In genomic region chr17:41835800-41836549, GRCh38 we compare ENCODE assay signal across 8 cellular contexts. TPM values are rescaled to one million over a fixed set of nuclear protein-coding genes. Genes with fewer than 3 reads are reported as not detected.
DNase-seq lines count a peak whose midpoint lies in the region; ATAC-seq and TF ChIP-seq lines count a peak whose summit lies in the region.

Gene NT5C3B (minus strand): TSS chr17:41836232. CDS start chr17:41836193, 39 bp downstream.

- POLR2A ChIA-PET in A673 (lab: Charles Lee; ENCODE audit: low non-redundant PET): no interaction called here

- BruUV-seq in A673 (replicated peaks; lab: Mats Ljungman, UMichigan): no TSS peak

- H3K4me1 ChIP-seq in A673 (ENCODE audit: insufficient read depth, low read length, poor library complexity, severe bottlenecking): no peaks in the 10 kb centered on the region

- DNase-seq in A673 (ENCODE audit: low spot score): peak; percentile 55
- peak; percentile 63 for DNase-seq in LoVo (ENCODE audit: low spot score)
- peak; percentile 13 to 31 (median 18) for DNase-seq in activated CD4-positive, CD25-positive, alpha-beta regulatory T cell (lab: John Stamatoyannopoulos, UW)
- peak; percentile 43 for DNase-seq in cerebellar cortex (ENCODE audit: low spot score)
- peak; percentile 76 for DNase-seq in stimulated activated CD4-positive, alpha-beta T cell treated with anti-CD3 and anti-CD28 coated beads, Interleukin-15, amount 100 ng/mL, for 24 hours

- CTCF ChIA-PET in A673 (lab: Charles Lee): no interaction called here

- peak; percentile 64 for ATAC-seq in GM19023 (IDR thresholded peaks at IDR 0.05; ENCODE audit: unreplicated experiment)
- no peak for ATAC-seq in HG03469 (IDR thresholded peaks at IDR 0.05; ENCODE audit: unreplicated experiment)

- intact Hi-C loops in A673 (cut with micrococcal nuclease; ENCODE audit: unreplicated experiment): no loop called here

- no peak for TF ChIP-seq CTCF in A673 (conservative IDR thresholded peaks at IDR 0.05; ENCODE audit: low read depth, low read length)

- peaks cover 3% of the 10 kb centered on the region for H3K36me3 ChIP-seq in A673 (ENCODE audit: insufficient read depth, low read length, poor library complexity, severe bottlenecking)

- no peaks in the 10 kb centered on the region for H3K9me3 ChIP-seq in A673 (ENCODE audit: low read depth, low read length, poor library complexity, severe bottlenecking)

- no peaks in the 10 kb centered on the region for H3K27me3 ChIP-seq in A673 (replicated peaks; ENCODE audit: insufficient read depth, low read depth, low read length, poor library complexity)
- no peaks in the 10 kb centered on the region for H3K27me3 ChIP-seq in layer of hippocampus (ENCODE audit: control insufficient read depth, insufficient read depth, low read length)

- peak within 1 kb of the TSS; percentile 74 for H3K4me3 ChIP-seq in A673 (ENCODE audit: low read depth, low read length, poor library complexity, severe bottlenecking)

- H3K27ac ChIP-seq in A673 (ENCODE audit: low read depth, low read length, poor library complexity, severe bottlenecking): peak within 1 kb of the TSS; percentile 71
- H3K27ac ChIP-seq in layer of hippocampus (ENCODE audit: low read depth, low read length): peak within 1 kb of the TSS; percentile 70

RNA-seq across cellular contexts. Expression of gene NT5C3B, which starts in this region (rescaled TPM):
- total RNA-seq in A673 (2021): 46.7 and 50.7 TPM in 2 replicates

Comparison
In these comparisons a context has a peak if more than half of its experiments do, and no peak if none do; other contexts are left out.
1. DNase-seq: peak in every context shown above with its lines; median percentile 76 in stimulated activated CD4-positive, alpha-beta T cell treated with anti-CD3 and anti-CD28 coated beads, Interleukin-15, amount 100 ng/mL, for 24 hours; 63 in LoVo; 55 in A673; 43 in cerebellar cortex; 18 in activated CD4-positive, CD25-positive, alpha-beta regulatory T cell.